Comparison of ENCODE assay signal across 1 cellular context in the genomic region with DNA sequence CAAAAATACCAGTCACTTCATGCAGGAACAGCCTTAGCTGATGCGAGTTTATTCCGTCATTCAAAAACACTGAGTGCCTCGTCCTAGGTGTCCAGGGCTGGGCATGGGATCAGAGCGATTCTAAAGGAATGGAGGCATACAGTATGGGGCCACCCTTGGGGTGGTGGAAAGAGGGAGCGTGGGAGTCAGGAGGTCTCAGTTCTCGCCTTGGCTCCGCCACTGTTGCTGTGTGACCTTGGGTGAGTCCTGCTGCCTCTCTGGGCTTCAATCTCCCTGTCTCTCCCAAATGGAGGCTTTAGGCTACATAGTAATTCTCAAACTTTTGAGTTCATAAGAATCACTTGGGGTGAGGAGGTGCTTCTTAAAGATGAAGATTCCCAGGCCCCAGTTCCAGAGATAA.
A peak's percentile ranks its signal among the peaks of the same experiment; 100 is the strongest.
TF ChIP-seq lines count a peak whose summit lies in the region.

No MANE protein-coding gene starts in this region.

TF ChIP-seq in HepG2, 621 proteins besides CTCF, POLR2A, EP300 and RAD21:
- TF ChIP-seq ZNF512B (CRISPR knock-in tag; IDR thresholded peaks at IDR 0.05; ENCODE audit: borderline replicate concordance) (no peak), ZNF768 (CRISPR knock-in tag; IDR thresholded peaks at IDR 0.05) (peak; percentile 94)
